8 cellular contexts compared by ENCODE assay signal in genomic region chrX:17376381-17377046, GRCh38. TPM values are rescaled to one million over a fixed set of nuclear protein-coding genes. Genes with fewer than 3 reads are reported as not detected.
A peak's percentile ranks its signal among the peaks of the same experiment; 100 is the strongest.
DNase-seq lines count a peak whose midpoint lies in the region; ATAC-seq and TF ChIP-seq lines count a peak whose summit lies in the region.

No MANE protein-coding gene starts in this region.

- H3K27me3 Mint-ChIP-seq in progenitor cell of endocrine pancreas: peaks cover 15% of the 10 kb centered on the region
- H3K27me3 Mint-ChIP-seq in natural killer cell (ENCODE audit: low read depth in 2 of 2): peaks cover 18 to 22% of the 10 kb centered on the region in 2 donors

- no peaks in the 10 kb centered on the region for H3K79me2 ChIP-seq in fibroblast of lung (ENCODE audit: control insufficient read depth, insufficient read depth, low read length)

- peak overlapping the region; percentile 26 for H2AFZ ChIP-seq in fibroblast of lung (ENCODE audit: low read length)

- no peaks in the 10 kb centered on the region for H3K27me3 ChIP-seq in fibroblast of lung (ENCODE audit: control insufficient read depth, insufficient read depth, low read length)

- H3K27ac ChIP-seq in fibroblast of lung (ENCODE audit: insufficient read depth, low read length): peak overlapping the region; percentile 5

- H3K9me3 Mint-ChIP-seq in progenitor cell of endocrine pancreas (ENCODE audit: low read depth) (peaks cover 14% of the 10 kb centered on the region), natural killer cell (peaks cover 0 to 3% of the 10 kb centered on the region in 2 donors)

- intact Hi-C loops in natural killer cell (cut with micrococcal nuclease): no loop called here

- H3K4me3 Mint-ChIP-seq in progenitor cell of endocrine pancreas (ENCODE audit: low read depth) (peak overlapping the region; percentile 89), natural killer cell (no peak overlapping the region)

- POLR2A ChIA-PET in GM10248 (lab: Yijun Ruan, JAX): no interaction called here

- CTCF ChIA-PET in GM10248 (lab: Yijun Ruan, JAX): no interaction called here

- peak; percentile 55 for DNase-seq in ELF-1 (ENCODE audit: low read depth, low spot score)
- peak; percentile 9 for DNase-seq in NCI-H510A treated with DMSO at 0.1 percent for 48 hours (lab: John Stamatoyannopoulos, UW)
- peak in 1 of 2 donors; percentile 13 for DNase-seq in fibroblast of lung (ENCODE audit: low read depth in 2 of 2)
- no peak for DNase-seq in progenitor cell of endocrine pancreas (ENCODE audit: low spot score, unreplicated experiment)
- no peak for DNase-seq in GM10248 (ENCODE audit: extremely low spot score)
- no peak for DNase-seq in natural killer cell

- no peaks in the 10 kb centered on the region for H3K4me1 ChIP-seq in fibroblast of lung (ENCODE audit: control insufficient read depth, extremely low read depth, insufficient read depth, low read length)

- peak overlapping the region; percentile 49 to 75 (median 64) for H3K4me3 ChIP-seq in fibroblast of lung (replicated peaks in 1 of 4; ENCODE audit: control extremely low read depth in 1 of 4, insufficient read depth in 1 of 4, low read depth in 3 of 4, low read length in 4 of 4)

- no peaks in the 10 kb centered on the region for H3K9me3 ChIP-seq in fibroblast of lung (ENCODE audit: control insufficient read depth, insufficient read depth, low read depth, low read length)

- H3K36me3 Mint-ChIP-seq in progenitor cell of endocrine pancreas (ENCODE audit: insufficient read depth) (peaks cover 18% of the 10 kb centered on the region), natural killer cell (no peaks in the 10 kb centered on the region)

- ATAC-seq in natural killer cell (no peak), HG02571 (IDR thresholded peaks at IDR 0.05; ENCODE audit: unreplicated experiment) (no peak), GM18502 (IDR thresholded peaks at IDR 0.05; ENCODE audit: poor library complexity, unreplicated experiment) (no peak)

- H3K9ac ChIP-seq in fibroblast of lung (ENCODE audit: insufficient read depth, low read length): peak overlapping the region; percentile 30

- H3K27ac Mint-ChIP-seq in progenitor cell of endocrine pancreas: peak overlapping the region; percentile 81
- H3K27ac Mint-ChIP-seq in natural killer cell: no peak overlapping the region

- H3K4me2 ChIP-seq in fibroblast of lung (ENCODE audit: extremely low read depth, insufficient read depth, low read length): peak overlapping the region; percentile 88

- H4K20me1 ChIP-seq in fibroblast of lung (ENCODE audit: control insufficient read depth, extremely low read depth, insufficient read depth, low read length): no peaks in the 10 kb centered on the region

- H3K36me3 ChIP-seq in fibroblast of lung (ENCODE audit: control insufficient read depth, insufficient read depth, low read length): no peaks in the 10 kb centered on the region

- no peak for TF ChIP-seq CTCF in fibroblast of lung (conservative IDR thresholded peaks at IDR 0.05 in 1 of 2, IDR thresholded peaks at IDR 0.05 in 1 of 2; ENCODE audit: low read depth in 1 of 2, low read length in 2 of 2)
- TF ChIP-seq CTCF in progenitor cell of endocrine pancreas (IDR thresholded peaks at IDR 0.05; ENCODE audit: unreplicated experiment): no peak
- no peak for TF ChIP-seq CTCF in GM10248 (IDR thresholded peaks at IDR 0.05; ENCODE audit: control extremely low read depth, extremely low read depth, low read depth, missing control alignments)
- TF ChIP-seq CTCF in natural killer cell (IDR thresholded peaks at IDR 0.05): no peak

- H3K4me1 Mint-ChIP-seq in progenitor cell of endocrine pancreas (ENCODE audit: low read depth) (peaks cover 18% of the 10 kb centered on the region), natural killer cell (no peaks in the 10 kb centered on the region)

RNA-seq across cellular contexts. Expression of gene NHS, which starts 1.5 kb away (rescaled TPM):
- total RNA-seq in fibroblast of lung: 2.1 and 3.8 TPM in 2 replicates
- polyA plus RNA-seq in fibroblast of lung: 1.4 TPM in 2 replicates
- polyA plus RNA-seq in fibroblast of lung (2012): 1.5 and 2.0 TPM in 2 replicates
- polyA minus RNA-seq in fibroblast of lung (ENCODE audit: low replicate concordance): 3.6 and 10.7 TPM in 2 replicates
- 102 and 117 TPM in 2 replicates for total RNA-seq in progenitor cell of endocrine pancreas
- under 1 TPM in 2 of 3 donors, not detected in 1; 0.05 to 0.28 TPM for total RNA-seq in natural killer cell

Comparison
In these comparisons a context has a peak if more than half of its experiments do, and no peak if none do; other contexts are left out.
1. DNase-seq: peak in ELF-1 (single experiment) and NCI-H510A treated with DMSO at 0.1 percent for 48 hours (single experiment); none in progenitor cell of endocrine pancreas (single experiment), GM10248 (single experiment) and natural killer cell (single experiment).
2. RNA of gene NHS, which starts 1.5 kb away (total RNA-seq): 102 to 117 TPM in progenitor cell of endocrine pancreas; 2.1 to 3.8 TPM in fibroblast of lung and 0.05 to 0.28 TPM in natural killer cell; every median in the first group is over 10 times any median in the second.